1 cellular context compared by ENCODE assay signal in the genomic region with DNA sequence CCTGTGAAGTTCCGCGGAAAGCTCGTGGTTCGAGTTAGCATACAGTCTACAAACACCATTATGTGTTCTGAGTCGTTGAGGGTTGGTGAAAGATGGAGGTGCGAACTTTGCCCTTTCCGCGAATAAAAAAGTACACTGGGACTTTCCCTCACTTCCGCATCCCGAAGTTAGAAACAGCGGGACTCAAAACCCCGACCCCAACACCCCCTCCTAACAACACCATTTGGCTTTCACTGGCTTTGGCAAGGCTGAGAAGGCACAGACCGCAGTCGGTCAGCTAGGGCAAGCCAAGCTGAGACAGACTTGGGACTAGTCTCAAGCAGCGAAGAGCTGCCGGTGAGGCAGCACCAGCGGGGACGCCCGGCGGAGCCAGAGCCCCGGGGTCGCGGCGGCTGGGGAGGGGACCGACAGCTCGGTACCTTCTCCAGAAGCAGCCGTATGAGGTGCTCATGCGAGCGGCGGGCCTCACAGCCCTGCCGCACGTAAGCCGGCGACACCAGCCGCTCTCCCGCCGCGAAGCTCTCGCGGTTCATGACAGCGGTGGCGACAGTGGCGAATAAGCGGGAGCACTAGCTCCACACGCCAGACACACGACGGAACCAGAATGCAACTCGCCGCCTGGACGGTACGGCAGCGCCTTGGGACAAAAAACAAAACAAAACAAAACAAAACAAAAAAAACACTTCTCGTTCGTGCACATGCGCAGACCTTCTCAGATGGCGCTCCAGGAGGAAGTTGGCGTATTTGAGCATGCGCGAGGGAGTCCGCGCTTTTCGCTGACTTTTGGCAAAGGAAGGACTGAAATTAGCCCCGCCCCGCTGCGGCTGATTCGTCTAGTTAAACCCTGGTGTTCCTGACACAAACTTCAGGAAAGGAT.
TF ChIP-seq lines count a peak whose summit lies in the region.

A gene (minus strand): TSS at position 613 of the 877 bp plus-strand sequence. CDS start 80 bp downstream, at position 533.

TF ChIP-seq in HepG2, 621 proteins besides CTCF, POLR2A, EP300 and RAD21 (continued from another document and continues in another):
- TF ChIP-seq, protein P1, sequence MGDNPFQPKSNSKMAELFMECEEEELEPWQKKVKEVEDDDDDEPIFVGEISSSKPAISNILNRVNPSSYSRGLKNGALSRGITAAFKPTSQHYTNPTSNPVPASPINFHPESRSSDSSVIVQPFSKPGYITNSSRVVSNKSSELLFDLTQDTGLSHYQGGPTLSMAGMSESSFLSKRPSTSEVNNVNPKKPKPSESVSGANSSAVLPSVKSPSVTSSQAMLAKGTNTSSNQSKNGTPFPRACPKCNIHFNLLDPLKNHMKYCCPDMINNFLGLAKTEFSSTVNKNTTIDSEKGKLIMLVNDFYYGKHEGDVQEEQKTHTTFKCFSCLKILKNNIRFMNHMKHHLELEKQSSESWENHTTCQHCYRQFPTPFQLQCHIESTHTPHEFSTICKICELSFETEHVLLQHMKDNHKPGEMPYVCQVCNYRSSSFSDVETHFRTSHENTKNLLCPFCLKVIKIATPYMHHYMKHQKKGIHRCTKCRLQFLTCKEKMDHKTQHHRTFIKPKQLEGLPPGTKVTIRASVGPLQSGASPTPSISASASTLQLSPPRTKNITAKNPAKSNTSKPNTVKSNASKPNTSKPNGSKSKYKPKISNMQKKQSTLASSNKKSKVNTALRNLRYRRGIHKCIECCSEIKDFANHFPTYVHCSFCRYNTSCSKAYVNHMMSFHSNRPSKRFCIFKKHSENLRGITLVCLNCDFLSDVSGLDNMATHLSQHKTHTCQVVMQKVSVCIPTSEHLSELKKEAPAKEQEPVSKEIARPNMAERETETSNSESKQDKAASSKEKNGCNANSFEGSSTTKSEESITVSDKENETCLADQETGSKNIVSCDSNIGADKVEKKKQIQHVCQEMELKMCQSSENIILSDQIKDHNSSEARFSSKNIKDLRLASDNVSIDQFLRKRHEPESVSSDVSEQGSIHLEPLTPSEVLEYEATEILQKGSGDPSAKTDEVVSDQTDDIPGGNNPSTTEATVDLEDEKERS (CRISPR knock-in tag; IDR thresholded peaks at IDR 0.05) = no peak
- TF ChIP-seq SMYD3 (CRISPR knock-in tag; IDR thresholded peaks at IDR 0.05) = peak; percentile 73
- TF ChIP-seq, protein P2, sequence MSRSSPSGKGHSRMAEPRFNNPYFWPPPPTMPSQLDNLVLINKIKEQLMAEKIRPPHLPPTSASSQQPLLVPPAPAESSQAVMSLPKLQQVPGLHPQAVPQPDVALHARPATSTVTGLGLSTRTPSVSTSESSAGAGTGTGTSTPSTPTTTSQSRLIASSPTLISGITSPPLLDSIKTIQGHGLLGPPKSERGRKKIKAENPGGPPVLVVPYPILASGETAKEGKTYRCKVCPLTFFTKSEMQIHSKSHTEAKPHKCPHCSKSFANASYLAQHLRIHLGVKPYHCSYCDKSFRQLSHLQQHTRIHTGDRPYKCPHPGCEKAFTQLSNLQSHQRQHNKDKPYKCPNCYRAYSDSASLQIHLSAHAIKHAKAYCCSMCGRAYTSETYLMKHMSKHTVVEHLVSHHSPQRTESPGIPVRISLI (CRISPR knock-in tag; IDR thresholded peaks at IDR 0.05; ENCODE audit: borderline replicate concordance) = peak; percentile 99
- TF ChIP-seq, protein P3, sequence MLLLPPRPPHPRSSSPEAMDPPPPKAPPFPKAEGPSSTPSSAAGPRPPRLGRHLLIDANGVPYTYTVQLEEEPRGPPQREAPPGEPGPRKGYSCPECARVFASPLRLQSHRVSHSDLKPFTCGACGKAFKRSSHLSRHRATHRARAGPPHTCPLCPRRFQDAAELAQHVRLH (CRISPR knock-in tag; IDR thresholded peaks at IDR 0.05; ENCODE audit: borderline replicate concordance, low read depth) = peak; percentile 73
- TF ChIP-seq ZNF367 (CRISPR knock-in tag; IDR thresholded peaks at IDR 0.05; ENCODE audit: borderline replicate concordance) = peak; percentile 70; the same call in 1 of the 2 replicates
- TF ChIP-seq MED8 (CRISPR knock-in tag; IDR thresholded peaks at IDR 0.05; ENCODE audit: insufficient replicate concordance) = peak; percentile 55
- TF ChIP-seq NONO (IDR thresholded peaks at IDR 0.05) = no peak
- TF ChIP-seq NONO (CRISPR knock-in tag; conservative IDR thresholded peaks at IDR 0.05) = peak; percentile 57
- TF ChIP-seq, protein P4, sequence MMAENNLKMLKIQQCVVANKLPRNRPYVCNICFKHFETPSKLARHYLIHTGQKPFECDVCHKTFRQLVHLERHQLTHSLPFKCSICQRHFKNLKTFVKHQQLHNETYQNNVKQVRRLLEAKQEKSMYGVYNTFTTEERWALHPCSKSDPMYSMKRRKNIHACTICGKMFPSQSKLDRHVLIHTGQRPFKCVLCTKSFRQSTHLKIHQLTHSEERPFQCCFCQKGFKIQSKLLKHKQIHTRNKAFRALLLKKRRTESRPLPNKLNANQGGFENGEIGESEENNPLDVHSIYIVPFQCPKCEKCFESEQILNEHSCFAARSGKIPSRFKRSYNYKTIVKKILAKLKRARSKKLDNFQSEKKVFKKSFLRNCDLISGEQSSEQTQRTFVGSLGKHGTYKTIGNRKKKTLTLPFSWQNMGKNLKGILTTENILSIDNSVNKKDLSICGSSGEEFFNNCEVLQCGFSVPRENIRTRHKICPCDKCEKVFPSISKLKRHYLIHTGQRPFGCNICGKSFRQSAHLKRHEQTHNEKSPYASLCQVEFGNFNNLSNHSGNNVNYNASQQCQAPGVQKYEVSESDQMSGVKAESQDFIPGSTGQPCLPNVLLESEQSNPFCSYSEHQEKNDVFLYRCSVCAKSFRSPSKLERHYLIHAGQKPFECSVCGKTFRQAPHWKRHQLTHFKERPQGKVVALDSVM (CRISPR knock-in tag; IDR thresholded peaks at IDR 0.05) = no peak; the same call in 1 of the 2 replicates
- TF ChIP-seq SNAPC2 (CRISPR knock-in tag; IDR thresholded peaks at IDR 0.05) = peak; percentile 87; the same call in 1 of the 2 replicates
- peak; percentile 87; the same call in 1 of the 2 replicates for TF ChIP-seq NFKB2 (CRISPR knock-in tag; IDR thresholded peaks at IDR 0.05; ENCODE audit: borderline replicate concordance)
- peak; percentile 53; the same call in 1 of the 2 replicates for TF ChIP-seq ZSCAN31 (CRISPR knock-in tag; IDR thresholded peaks at IDR 0.05; ENCODE audit: low read depth)
- TF ChIP-seq IKZF1 (IDR thresholded peaks at IDR 0.05) = no peak
- TF ChIP-seq, protein P5, sequence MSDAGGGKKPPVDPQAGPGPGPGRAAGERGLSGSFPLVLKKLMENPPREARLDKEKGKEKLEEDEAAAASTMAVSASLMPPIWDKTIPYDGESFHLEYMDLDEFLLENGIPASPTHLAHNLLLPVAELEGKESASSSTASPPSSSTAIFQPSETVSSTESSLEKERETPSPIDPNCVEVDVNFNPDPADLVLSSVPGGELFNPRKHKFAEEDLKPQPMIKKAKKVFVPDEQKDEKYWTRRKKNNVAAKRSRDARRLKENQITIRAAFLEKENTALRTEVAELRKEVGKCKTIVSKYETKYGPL (CRISPR knock-in tag; IDR thresholded peaks at IDR 0.05) = peak; percentile 40; the same call in 1 of the 2 replicates
- peak; percentile 86 for TF ChIP-seq FOXJ3 (CRISPR knock-in tag; IDR thresholded peaks at IDR 0.05; ENCODE audit: borderline replicate concordance)
- TF ChIP-seq ZKSCAN5 (CRISPR knock-in tag; IDR thresholded peaks at IDR 0.05) = no peak
- TF ChIP-seq FOSL2 (CRISPR knock-in tag; IDR thresholded peaks at IDR 0.05) = peak; percentile 42; the same call in 1 of the 2 replicates
- peak; percentile 89 for TF ChIP-seq ZNF350 (CRISPR knock-in tag; IDR thresholded peaks at IDR 0.05; ENCODE audit: borderline replicate concordance, low read depth)
- TF ChIP-seq ZNF143 (CRISPR knock-in tag; IDR thresholded peaks at IDR 0.05) = peak; percentile 90
- TF ChIP-seq NAIF1 (CRISPR knock-in tag; IDR thresholded peaks at IDR 0.05; ENCODE audit: borderline replicate concordance) = peak; percentile 61; the same call in 1 of the 2 replicates
- no peak for TF ChIP-seq ZBTB20 (CRISPR knock-in tag; IDR thresholded peaks at IDR 0.05; ENCODE audit: borderline replicate concordance, low read depth)
- TF ChIP-seq, protein P6, sequence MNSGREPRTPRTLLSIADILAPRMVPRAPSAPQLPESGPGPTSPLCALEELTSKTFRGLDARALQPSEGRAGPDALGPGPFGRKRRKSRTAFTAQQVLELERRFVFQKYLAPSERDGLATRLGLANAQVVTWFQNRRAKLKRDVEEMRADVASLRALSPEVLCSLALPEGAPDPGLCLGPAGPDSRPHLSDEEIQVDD (CRISPR knock-in tag; IDR thresholded peaks at IDR 0.05; ENCODE audit: borderline replicate concordance) = peak; percentile 77; the same call in 1 of the 2 replicates
- TF ChIP-seq ZZZ3 (CRISPR knock-in tag; IDR thresholded peaks at IDR 0.05; ENCODE audit: borderline replicate concordance) = no peak
- TF ChIP-seq, protein P7, sequence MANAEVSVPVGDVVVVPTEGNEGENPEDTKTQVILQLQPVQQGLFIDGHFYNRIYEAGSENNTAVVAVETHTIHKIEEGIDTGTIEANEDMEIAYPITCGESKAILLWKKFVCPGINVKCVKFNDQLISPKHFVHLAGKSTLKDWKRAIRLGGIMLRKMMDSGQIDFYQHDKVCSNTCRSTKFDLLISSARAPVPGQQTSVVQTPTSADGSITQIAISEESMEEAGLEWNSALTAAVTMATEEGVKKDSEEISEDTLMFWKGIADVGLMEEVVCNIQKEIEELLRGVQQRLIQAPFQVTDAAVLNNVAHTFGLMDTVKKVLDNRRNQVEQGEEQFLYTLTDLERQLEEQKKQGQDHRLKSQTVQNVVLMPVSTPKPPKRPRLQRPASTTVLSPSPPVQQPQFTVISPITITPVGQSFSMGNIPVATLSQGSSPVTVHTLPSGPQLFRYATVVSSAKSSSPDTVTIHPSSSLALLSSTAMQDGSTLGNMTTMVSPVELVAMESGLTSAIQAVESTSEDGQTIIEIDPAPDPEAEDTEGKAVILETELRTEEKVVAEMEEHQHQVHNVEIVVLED (CRISPR knock-in tag; IDR thresholded peaks at IDR 0.05; ENCODE audit: borderline replicate concordance) = peak; percentile 83; the same call in 1 of the 2 replicates
- TF ChIP-seq, protein P8, sequence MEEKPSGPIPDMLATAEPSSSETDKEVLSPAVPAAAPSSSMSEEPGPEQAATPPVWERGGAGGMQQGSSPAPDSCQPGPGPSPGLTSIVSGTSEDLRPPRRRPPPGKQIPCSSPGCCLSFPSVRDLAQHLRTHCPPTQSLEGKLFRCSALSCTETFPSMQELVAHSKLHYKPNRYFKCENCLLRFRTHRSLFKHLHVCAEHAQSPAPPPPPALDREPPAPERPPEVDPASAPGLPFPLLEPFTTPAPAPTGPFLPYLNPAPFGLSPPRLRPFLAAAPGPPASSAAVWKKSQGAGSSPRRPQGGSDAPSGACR (CRISPR knock-in tag; IDR thresholded peaks at IDR 0.05) = peak; percentile 46; the same call in 1 of the 2 replicates
- no peak for TF ChIP-seq TBX3 (IDR thresholded peaks at IDR 0.05; ENCODE audit: borderline replicate concordance)
- no peak for TF ChIP-seq ZNF451 (CRISPR knock-in tag; IDR thresholded peaks at IDR 0.05)
- TF ChIP-seq, protein P9, sequence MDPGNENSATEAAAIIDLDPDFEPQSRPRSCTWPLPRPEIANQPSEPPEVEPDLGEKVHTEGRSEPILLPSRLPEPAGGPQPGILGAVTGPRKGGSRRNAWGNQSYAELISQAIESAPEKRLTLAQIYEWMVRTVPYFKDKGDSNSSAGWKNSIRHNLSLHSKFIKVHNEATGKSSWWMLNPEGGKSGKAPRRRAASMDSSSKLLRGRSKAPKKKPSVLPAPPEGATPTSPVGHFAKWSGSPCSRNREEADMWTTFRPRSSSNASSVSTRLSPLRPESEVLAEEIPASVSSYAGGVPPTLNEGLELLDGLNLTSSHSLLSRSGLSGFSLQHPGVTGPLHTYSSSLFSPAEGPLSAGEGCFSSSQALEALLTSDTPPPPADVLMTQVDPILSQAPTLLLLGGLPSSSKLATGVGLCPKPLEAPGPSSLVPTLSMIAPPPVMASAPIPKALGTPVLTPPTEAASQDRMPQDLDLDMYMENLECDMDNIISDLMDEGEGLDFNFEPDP (CRISPR knock-in tag; conservative IDR thresholded peaks at IDR 0.05) = no peak
- TF ChIP-seq, protein P10, sequence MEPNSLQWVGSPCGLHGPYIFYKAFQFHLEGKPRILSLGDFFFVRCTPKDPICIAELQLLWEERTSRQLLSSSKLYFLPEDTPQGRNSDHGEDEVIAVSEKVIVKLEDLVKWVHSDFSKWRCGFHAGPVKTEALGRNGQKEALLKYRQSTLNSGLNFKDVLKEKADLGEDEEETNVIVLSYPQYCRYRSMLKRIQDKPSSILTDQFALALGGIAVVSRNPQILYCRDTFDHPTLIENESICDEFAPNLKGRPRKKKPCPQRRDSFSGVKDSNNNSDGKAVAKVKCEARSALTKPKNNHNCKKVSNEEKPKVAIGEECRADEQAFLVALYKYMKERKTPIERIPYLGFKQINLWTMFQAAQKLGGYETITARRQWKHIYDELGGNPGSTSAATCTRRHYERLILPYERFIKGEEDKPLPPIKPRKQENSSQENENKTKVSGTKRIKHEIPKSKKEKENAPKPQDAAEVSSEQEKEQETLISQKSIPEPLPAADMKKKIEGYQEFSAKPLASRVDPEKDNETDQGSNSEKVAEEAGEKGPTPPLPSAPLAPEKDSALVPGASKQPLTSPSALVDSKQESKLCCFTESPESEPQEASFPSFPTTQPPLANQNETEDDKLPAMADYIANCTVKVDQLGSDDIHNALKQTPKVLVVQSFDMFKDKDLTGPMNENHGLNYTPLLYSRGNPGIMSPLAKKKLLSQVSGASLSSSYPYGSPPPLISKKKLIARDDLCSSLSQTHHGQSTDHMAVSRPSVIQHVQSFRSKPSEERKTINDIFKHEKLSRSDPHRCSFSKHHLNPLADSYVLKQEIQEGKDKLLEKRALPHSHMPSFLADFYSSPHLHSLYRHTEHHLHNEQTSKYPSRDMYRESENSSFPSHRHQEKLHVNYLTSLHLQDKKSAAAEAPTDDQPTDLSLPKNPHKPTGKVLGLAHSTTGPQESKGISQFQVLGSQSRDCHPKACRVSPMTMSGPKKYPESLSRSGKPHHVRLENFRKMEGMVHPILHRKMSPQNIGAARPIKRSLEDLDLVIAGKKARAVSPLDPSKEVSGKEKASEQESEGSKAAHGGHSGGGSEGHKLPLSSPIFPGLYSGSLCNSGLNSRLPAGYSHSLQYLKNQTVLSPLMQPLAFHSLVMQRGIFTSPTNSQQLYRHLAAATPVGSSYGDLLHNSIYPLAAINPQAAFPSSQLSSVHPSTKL (CRISPR knock-in tag; IDR thresholded peaks at IDR 0.05) = peak; percentile 51; the same call in 1 of the 2 replicates
- peak; percentile 85 for TF ChIP-seq ASH2L (IDR thresholded peaks at IDR 0.05; ENCODE audit: insufficient read length, low read depth, low read length)
- TF ChIP-seq MAFF (IDR thresholded peaks at IDR 0.05; ENCODE audit: low read depth, low read length) = peak; percentile 75
- 0 out of 2 replicates have a peak, but pooled peaks have one; percentile 52 for TF ChIP-seq NFIB (CRISPR knock-in tag; IDR thresholded peaks at IDR 0.05; ENCODE audit: borderline replicate concordance)
- TF ChIP-seq SRY (CRISPR knock-in tag; IDR thresholded peaks at IDR 0.05) = peak; percentile 83
- no peak for TF ChIP-seq ZNF598 (CRISPR knock-in tag; IDR thresholded peaks at IDR 0.05; ENCODE audit: borderline replicate concordance)
- TF ChIP-seq ZMYM4 (CRISPR knock-in tag; IDR thresholded peaks at IDR 0.05) = peak; percentile 84
- 0 out of 4 replicates have a peak, but pooled peaks of 1 of the 2 experiments have one; percentile 54 for TF ChIP-seq KLF16 (CRISPR knock-in tag; IDR thresholded peaks at IDR 0.05)
- TF ChIP-seq, protein P11, sequence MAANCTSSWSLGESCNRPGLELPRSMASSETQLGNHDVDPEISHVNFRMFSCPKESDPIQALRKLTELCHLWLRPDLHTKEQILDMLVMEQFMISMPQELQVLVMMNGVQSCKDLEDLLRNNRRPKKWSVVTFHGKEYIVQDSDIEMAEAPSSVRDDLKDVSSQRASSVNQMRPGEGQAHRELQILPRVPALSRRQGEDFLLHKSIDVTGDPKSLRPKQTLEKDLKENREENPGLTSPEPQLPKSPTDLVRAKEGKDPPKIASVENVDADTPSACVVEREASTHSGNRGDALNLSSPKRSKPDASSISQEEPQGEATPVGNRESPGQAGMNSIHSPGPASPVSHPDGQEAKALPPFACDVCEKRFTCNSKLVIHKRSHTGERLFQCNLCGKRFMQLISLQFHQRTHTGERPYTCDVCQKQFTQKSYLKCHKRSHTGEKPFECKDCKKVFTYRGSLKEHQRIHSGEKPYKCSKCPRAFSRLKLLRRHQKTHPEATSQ (CRISPR knock-in tag; IDR thresholded peaks at IDR 0.05; ENCODE audit: borderline replicate concordance) = peak; percentile 72; the same call in 1 of the 2 replicates
- TF ChIP-seq SMAD3 (CRISPR knock-in tag; IDR thresholded peaks at IDR 0.05) = no peak
